ENCODE assay signal across 14 cellular contexts in genomic region chr12:131282292-131283080, GRCh38.
"Had no signal": no experiment of that assay in that cellular context is flagged by ENCODE, and none has a peak within 500 bp of the region (broad histone marks: within the 10 kb centered on the region; RNA-seq: fewer than 3 reads in every experiment).

No MANE protein-coding gene starts in this region.

- H3K27ac Mint-ChIP-seq: activated CD4-positive, alpha-beta T cell treated with anti-CD3 and anti-CD28 coated beads for 36 hours; activated CD8-positive, alpha-beta T cell treated with anti-CD3 and anti-CD28 coated beads for 36 hours; activated naive CD8-positive, alpha-beta T cell; natural killer cell treated with Interleukin-12 subunit alpha and Interleukin-12 subunit beta and Interleukin-15 and Interleukin-18, amount 100 ng/mL, for 72 hours had no signal

- H3K4me1 ChIP-seq: ascending aorta, esophagus muscularis mucosa, stomach had no signal

- H3K4me3 Mint-ChIP-seq: activated CD4-positive, alpha-beta T cell treated with anti-CD3 and anti-CD28 coated beads for 36 hours; activated CD8-positive, alpha-beta T cell treated with anti-CD3 and anti-CD28 coated beads for 36 hours; activated naive CD8-positive, alpha-beta T cell; natural killer cell treated with Interleukin-12 subunit alpha and Interleukin-12 subunit beta and Interleukin-15 and Interleukin-18, amount 100 ng/mL, for 72 hours had no signal

- H3K27me3 ChIP-seq: ascending aorta, thyroid gland had no signal

- H3K27ac ChIP-seq: ascending aorta, esophagus muscularis mucosa, stomach, thyroid gland had no signal

- H3K9me3 ChIP-seq: ascending aorta, esophagus muscularis mucosa, stomach, thyroid gland had no signal

- ATAC-seq: activated CD4-positive, alpha-beta T cell treated with anti-CD3 and anti-CD28 coated beads for 36 hours; activated CD8-positive, alpha-beta T cell treated with anti-CD3 and anti-CD28 coated beads for 36 hours had no signal

- H3K9me3 Mint-ChIP-seq: activated CD8-positive, alpha-beta T cell treated with anti-CD3 and anti-CD28 coated beads for 36 hours; natural killer cell treated with Interleukin-12 subunit alpha and Interleukin-12 subunit beta and Interleukin-15 and Interleukin-18, amount 100 ng/mL, for 72 hours had no signal

- H3K36me3 Mint-ChIP-seq: activated naive CD8-positive, alpha-beta T cell; natural killer cell treated with Interleukin-12 subunit alpha and Interleukin-12 subunit beta and Interleukin-15 and Interleukin-18, amount 100 ng/mL, for 72 hours had no signal

- DNase-seq: activated CD4-positive, alpha-beta T cell treated with anti-CD3 and anti-CD28 coated beads for 36 hours; activated CD8-positive, alpha-beta T cell treated with anti-CD3 and anti-CD28 coated beads for 36 hours; activated gamma-delta T cell; hypothalamus; mammary epithelial cell; occipital lobe; stimulated activated CD4-positive, alpha-beta T cell treated with anti-CD3 and anti-CD28 coated beads, Interleukin-15, amount 100 ng/mL, for 24 hours; stimulated activated CD4-positive, alpha-beta T cell treated with anti-CD3 and anti-CD28 coated beads, Interleukin-4, amount 100 ng/mL, for 4 hours; stomach; thyroid gland had no signal

- H3K4me1 Mint-ChIP-seq: activated CD4-positive, alpha-beta T cell treated with anti-CD3 and anti-CD28 coated beads for 36 hours had no signal

- H3K27me3 Mint-ChIP-seq: activated CD8-positive, alpha-beta T cell treated with anti-CD3 and anti-CD28 coated beads for 36 hours; activated naive CD8-positive, alpha-beta T cell; natural killer cell treated with Interleukin-12 subunit alpha and Interleukin-12 subunit beta and Interleukin-15 and Interleukin-18, amount 100 ng/mL, for 72 hours had no signal

- H3K4me3 ChIP-seq: ascending aorta, esophagus muscularis mucosa, stomach, thyroid gland had no signal

- H3K36me3 ChIP-seq: ascending aorta, esophagus muscularis mucosa, stomach, thyroid gland had no signal
